ENCODE assay signal across 15 cellular contexts in genomic region chr16:48479319-48479718, GRCh38.
"Had no signal": no experiment of that assay in that cellular context is flagged by ENCODE, and none has a peak within 500 bp of the region (broad histone marks: within the 10 kb centered on the region; RNA-seq: fewer than 3 reads in every experiment).

No MANE protein-coding gene starts in this region.

- H3K4me3 Mint-ChIP-seq: naive thymus-derived CD8-positive, alpha-beta T cell; stimulated activated memory B cell treated with anti-CD40 and anti-IgM and Interleukin-4, amounts not matched to agents 10 μg/mL and 1 μg/mL and 100 μg/mL, for 72 hours; stimulated activated naive CD8-positive, alpha-beta T cell treated with anti-CD3 and anti-CD28 coated beads, Interleukin-15, Interleukin-2, amounts not matched to agents 100 ng/mL and 50 ng/mL, for 24 hours had no signal

- H3K27me3 ChIP-seq: colonic mucosa, tibial artery, upper lobe of right lung had no signal

- H3K36me3 ChIP-seq: colonic mucosa, tibial artery, upper lobe of right lung had no signal

- H3K27me3 Mint-ChIP-seq: stimulated activated memory B cell treated with anti-CD40 and anti-IgM and Interleukin-4, amounts not matched to agents 10 μg/mL and 1 μg/mL and 100 μg/mL, for 72 hours had no signal

- H3K27ac Mint-ChIP-seq: naive thymus-derived CD8-positive, alpha-beta T cell; stimulated activated memory B cell treated with anti-CD40 and anti-IgM and Interleukin-4, amounts not matched to agents 10 μg/mL and 1 μg/mL and 100 μg/mL, for 72 hours; stimulated activated naive CD8-positive, alpha-beta T cell treated with anti-CD3 and anti-CD28 coated beads, Interleukin-15, Interleukin-2, amounts not matched to agents 100 ng/mL and 50 ng/mL, for 24 hours had no signal

- H3K4me1 ChIP-seq: colonic mucosa, foreskin keratinocyte had no signal

- DNase-seq: colonic mucosa; dermis blood vessel endothelial cell; foreskin keratinocyte; left colon; left ventricle myocardium superior; mucosa of descending colon; naive thymus-derived CD8-positive, alpha-beta T cell; right cardiac atrium; stimulated activated CD4-positive, alpha-beta T cell treated with anti-CD3 and anti-CD28 coated beads, Interleukin-4, amount 100 ng/mL, for 24 hours; tibial artery; upper lobe of right lung had no signal

- FAIRE-seq: endothelial cell of umbilical vein had no signal

- H3K36me3 Mint-ChIP-seq: stimulated activated memory B cell treated with anti-CD40 and anti-IgM and Interleukin-4, amounts not matched to agents 10 μg/mL and 1 μg/mL and 100 μg/mL, for 72 hours had no signal

- ATAC-seq: foreskin keratinocyte; left colon; left ventricle myocardium superior; mucosa of descending colon; naive thymus-derived CD8-positive, alpha-beta T cell; right cardiac atrium; stimulated activated memory B cell treated with anti-CD40 and anti-IgM and Interleukin-4, amounts not matched to agents 10 μg/mL and 1 μg/mL and 100 μg/mL, for 72 hours had no signal

- H3K9me3 Mint-ChIP-seq: stimulated activated memory B cell treated with anti-CD40 and anti-IgM and Interleukin-4, amounts not matched to agents 10 μg/mL and 1 μg/mL and 100 μg/mL, for 72 hours had no signal

- H3K4me3 ChIP-seq: colonic mucosa, lung, mucosa of descending colon, tibial artery, upper lobe of right lung had no signal

- H3K4me1 Mint-ChIP-seq: naive thymus-derived CD8-positive, alpha-beta T cell; stimulated activated memory B cell treated with anti-CD40 and anti-IgM and Interleukin-4, amounts not matched to agents 10 μg/mL and 1 μg/mL and 100 μg/mL, for 72 hours had no signal

- H3K27ac ChIP-seq: colonic mucosa, foreskin keratinocyte, tibial artery, upper lobe of right lung had no signal

- H3K9me3 ChIP-seq: colonic mucosa, mucosa of descending colon, tibial artery, upper lobe of right lung had no signal
